Comparison of ENCODE assay signal across 26 cellular contexts in the genomic region with DNA sequence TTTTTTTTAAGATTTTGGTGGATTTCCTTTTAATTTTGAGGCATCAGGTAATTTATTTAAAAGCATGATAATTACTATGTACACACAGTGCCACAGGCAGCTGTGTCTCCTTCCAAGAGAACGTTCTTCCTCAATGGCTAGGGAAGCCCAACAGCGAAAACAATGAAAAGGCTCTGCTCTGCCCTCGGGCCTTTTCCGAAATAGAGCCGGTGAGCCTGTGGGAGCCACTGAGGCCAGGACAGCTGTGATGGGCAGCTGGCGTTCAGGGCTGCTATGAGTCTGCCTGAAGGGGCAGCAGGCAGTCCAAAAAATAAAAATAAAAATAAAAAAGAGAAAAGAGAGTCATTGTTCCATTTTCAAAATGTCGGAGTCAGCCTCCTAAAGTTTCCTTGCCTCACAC.
"Had no signal": no experiment of that assay in that cellular context is flagged by ENCODE, and none has a peak within 500 bp of the region (broad histone marks: within the 10 kb centered on the region; RNA-seq: fewer than 3 reads in every experiment).

No MANE protein-coding gene starts in this region.

- H3K9me3 ChIP-seq: adrenal gland, breast epithelium had no signal

- H3K4me1 Mint-ChIP-seq: T-cell, T-helper 17 cell had no signal

- H3K4me3 ChIP-seq: adrenal gland, body of pancreas, breast epithelium, coronary artery, K562 had no signal

- H3K4me3 Mint-ChIP-seq: activated B cell treated with CpG ODN at 0.5 μM for 24 hours; activated CD4-positive, alpha-beta memory T cell treated with anti-CD3 and anti-CD28 coated beads for 36 hours; activated naive CD4-positive, alpha-beta T cell treated with anti-CD3 and anti-CD28 coated beads for 36 hours; activated T-cell treated with anti-CD3 and anti-CD28 coated beads, Interleukin-2, amount 50 U/mL, for 4 hours; activated T-helper 1 cell treated with anti-CD3 and anti-CD28 coated beads, Interleukin-12 subunit alpha, Interleukin-12 subunit beta, Interleukin-2, Interleukin-4 antibody, amounts not matched to agents 30 ng/mL and 10 ng/mL and 1 ng/mL, durations not matched to agents 14 hours and 24 hours and 36 hours; T-cell; T-helper 17 cell had no signal

- H3K36me3 ChIP-seq: adrenal gland, breast epithelium had no signal

- H3K27ac ChIP-seq: adrenal gland, body of pancreas, breast epithelium, coronary artery, VCaP had no signal

- DNase-seq: activated B cell treated with CpG ODN at 0.5 μM for 24 hours; activated CD4-positive, alpha-beta memory T cell treated with anti-CD3 and anti-CD28 coated beads for 36 hours; activated CD4-positive, alpha-beta T cell treated with anti-CD3 and anti-CD28 coated beads for 4 hours; activated CD4-positive, alpha-beta T cell treated with anti-CD3 and anti-CD28 coated beads, Interleukin-2, amount 50 U/mL, for 1 hour; activated CD4-positive, CD25-positive, alpha-beta regulatory T cell treated with anti-CD3 and anti-CD28 coated beads, Interleukin-2, amount 50 U/mL, for 72 hours; activated CD8-positive, alpha-beta memory T cell treated with anti-CD3 and anti-CD28 coated beads, Interleukin-2, amount 50 U/mL, for 4 hours; activated gamma-delta T cell treated with Interleukin-2 at 50 U/mL for 16 hours; activated naive CD4-positive, alpha-beta T cell treated with anti-CD3 and anti-CD28 coated beads for 36 hours; activated T-cell treated with anti-CD3 and anti-CD28 coated beads for 4 hours; activated T-cell treated with anti-CD3 and anti-CD28 coated beads, Interleukin-2, amount 50 U/mL, for 4 hours; adrenal gland; body of pancreas; NCI-H1092 treated with DMSO at 0.1 percent for 48 hours; NCI-H187 treated with DMSO at 0.1 percent for 48 hours; NCI-H446 treated with DMSO at 0.1 percent for 48 hours; NCI-H524; NCI-H774; SHP77; T-cell; T-helper 17 cell had no signal

- H3K4me1 ChIP-seq: adrenal gland, body of pancreas, breast epithelium had no signal

- H3K27me3 ChIP-seq: adrenal gland, body of pancreas had no signal

- H3K27me3 Mint-ChIP-seq: activated B cell treated with CpG ODN at 0.5 μM for 24 hours; activated CD4-positive, alpha-beta memory T cell treated with anti-CD3 and anti-CD28 coated beads for 36 hours; T-helper 17 cell had no signal

- H3K9me3 Mint-ChIP-seq: activated B cell treated with CpG ODN at 0.5 μM for 24 hours; activated CD4-positive, alpha-beta memory T cell treated with anti-CD3 and anti-CD28 coated beads for 36 hours; activated T-helper 1 cell treated with anti-CD3 and anti-CD28 coated beads, Interleukin-12 subunit alpha, Interleukin-12 subunit beta, Interleukin-2, Interleukin-4 antibody, amounts not matched to agents 30 ng/mL and 10 ng/mL and 1 ng/mL, durations not matched to agents 14 hours and 24 hours and 36 hours had no signal

- H3K27ac Mint-ChIP-seq: activated B cell treated with CpG ODN at 0.5 μM for 24 hours; activated CD4-positive, alpha-beta memory T cell treated with anti-CD3 and anti-CD28 coated beads for 36 hours; activated naive CD4-positive, alpha-beta T cell treated with anti-CD3 and anti-CD28 coated beads for 36 hours; activated naive CD4-positive, alpha-beta T cell treated with anti-CD3 and anti-CD28 coated beads, Interleukin-2, amount 50 U/mL, for 72 hours; activated T-helper 1 cell treated with anti-CD3 and anti-CD28 coated beads, Interleukin-12 subunit alpha, Interleukin-12 subunit beta, Interleukin-2, Interleukin-4 antibody, amounts not matched to agents 30 ng/mL and 10 ng/mL and 1 ng/mL, durations not matched to agents 14 hours and 24 hours and 36 hours; T-cell; T-helper 17 cell had no signal

- H3K36me3 Mint-ChIP-seq: activated CD4-positive, alpha-beta memory T cell treated with anti-CD3 and anti-CD28 coated beads for 36 hours; T-cell had no signal
